12 cellular contexts compared by ENCODE assay signal in the genomic region with DNA sequence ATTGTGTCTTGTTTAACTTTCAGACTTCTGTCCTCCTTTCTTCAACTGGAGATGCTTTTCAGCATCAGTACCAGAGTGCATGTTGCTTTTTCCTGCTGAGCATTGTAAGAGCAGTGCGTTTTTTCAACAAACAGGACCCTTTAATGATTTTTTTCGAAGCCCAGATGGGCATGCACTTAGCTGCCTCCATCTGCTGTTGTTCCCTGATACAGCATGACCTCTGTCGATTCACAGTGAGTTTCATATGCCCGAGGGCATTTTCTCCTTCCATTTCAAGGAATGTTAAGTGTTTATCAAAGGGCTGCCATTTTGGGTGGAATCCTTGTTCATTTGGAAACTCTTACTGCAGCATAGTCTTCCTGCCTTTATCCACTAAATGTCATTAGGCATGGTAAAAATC.
"Had no signal": no experiment of that assay in that cellular context is flagged by ENCODE, and none has a peak within 500 bp of the region (broad histone marks: within the 10 kb centered on the region; RNA-seq: fewer than 3 reads in every experiment).

No MANE protein-coding gene starts in this region.

- H3K27ac ChIP-seq: dorsolateral prefrontal cortex, gastrocnemius medialis had no signal

- H3K4me1 ChIP-seq: gastrocnemius medialis had no signal

- H3K9me3 ChIP-seq: gastrocnemius medialis had no signal

- H3K4me3 ChIP-seq: dorsolateral prefrontal cortex, gastrocnemius medialis had no signal

- DNase-seq: cortex of kidney; dorsolateral prefrontal cortex; effector memory CD4-positive, alpha-beta T cell; gastrocnemius medialis; islet precursor cell; mammary epithelial cell; natural killer cell; posterior cingulate gyrus; right cardiac atrium; small intestine; stimulated activated CD4-positive, alpha-beta T cell treated with anti-CD3 and anti-CD28 coated beads, Interleukin-12 subunit alpha, Interleukin-12 subunit beta, amount 100 ng/mL, for 4 hours; trophoblast cell had no signal

- H3K36me3 ChIP-seq: gastrocnemius medialis had no signal

- H3K27me3 ChIP-seq: dorsolateral prefrontal cortex, gastrocnemius medialis had no signal
